12 cellular contexts compared by ENCODE assay signal in genomic region chr6:33709605-33710295, GRCh38. TPM values are rescaled to one million over a fixed set of nuclear protein-coding genes. Genes with fewer than 3 reads are reported as not detected.
A peak's percentile ranks its signal among the peaks of the same experiment; 100 is the strongest.
DNase-seq lines count a peak whose midpoint lies in the region; TF ChIP-seq lines count a peak whose summit lies in the region.
"Had no signal": no experiment of that assay in that cellular context is flagged by ENCODE, and none has a peak within 500 bp of the region (broad histone marks: within the 10 kb centered on the region; RNA-seq: fewer than 3 reads in every experiment).

No MANE protein-coding gene starts in this region.

- peak overlapping the region; percentile 94 for H3K4me2 ChIP-seq in BLaER1

- H3K27ac Mint-ChIP-seq in activated T-helper 2 cell treated with anti-CD3 and anti-CD28 coated beads, Interferon-gamma antibody, Interleukin-2, Interleukin-4, amounts not matched to agents 10 μg/mL and 5 μg/mL and 100 μg/mL, durations not matched to agents 14 hours and 24 hours and 36 hours = peak overlapping the region; percentile 2
- no peak overlapping the region for H3K27ac Mint-ChIP-seq in mesothelial cell of epicardium

- peaks cover 76% of the 10 kb centered on the region for H3K4me1 ChIP-seq in BLaER1

- intact Hi-C loops in activated T-helper 2 cell treated with anti-CD3 and anti-CD28 coated beads, Interferon-gamma antibody, Interleukin-2, Interleukin-4, amounts not matched to agents 10 μg/mL and 5 μg/mL and 100 μg/mL, durations not matched to agents 14 hours and 24 hours and 36 hours (cut with micrococcal nuclease) = loop anchor here (2.0 kb wide), 1 partner anchor 79 kb away; the partner anchor contains the start of gene LEMD2

- H3K9me3 ChIP-seq in BLaER1 = no peaks in the 10 kb centered on the region
- H3K9me3 ChIP-seq: upper lobe of left lung had no signal

- no peaks in the 10 kb centered on the region for H3K9me3 Mint-ChIP-seq in activated T-helper 2 cell treated with anti-CD3 and anti-CD28 coated beads, Interferon-gamma antibody, Interleukin-2, Interleukin-4, amounts not matched to agents 10 μg/mL and 5 μg/mL and 100 μg/mL, durations not matched to agents 14 hours and 24 hours and 36 hours
- H3K9me3 Mint-ChIP-seq in mesothelial cell of epicardium = no peaks in the 10 kb centered on the region

- in situ Hi-C loops in G401 (cut with HindIII; ENCODE audit: low sequenced_read_pairs) = no loop called here

- peaks cover 4% of the 10 kb centered on the region for H3K27me3 Mint-ChIP-seq in activated T-helper 2 cell treated with anti-CD3 and anti-CD28 coated beads, Interferon-gamma antibody, Interleukin-2, Interleukin-4, amounts not matched to agents 10 μg/mL and 5 μg/mL and 100 μg/mL, durations not matched to agents 14 hours and 24 hours and 36 hours (ENCODE audit: low read depth)
- no peaks in the 10 kb centered on the region for H3K27me3 Mint-ChIP-seq in mesothelial cell of epicardium (ENCODE audit: low read depth)

- peaks cover 23% of the 10 kb centered on the region for H3K27me3 ChIP-seq in BLaER1
- H3K27me3 ChIP-seq: upper lobe of left lung had no signal

- H3K27ac ChIP-seq in BLaER1 = no peak overlapping the region

- H3K36me3 Mint-ChIP-seq in activated T-helper 2 cell treated with anti-CD3 and anti-CD28 coated beads, Interferon-gamma antibody, Interleukin-2, Interleukin-4, amounts not matched to agents 10 μg/mL and 5 μg/mL and 100 μg/mL, durations not matched to agents 14 hours and 24 hours and 36 hours (ENCODE audit: low read depth) = peaks cover 47% of the 10 kb centered on the region
- peaks cover 4% of the 10 kb centered on the region for H3K36me3 Mint-ChIP-seq in mesothelial cell of epicardium

- H3K36me3 ChIP-seq in BLaER1 = peaks cover 18% of the 10 kb centered on the region

- peak; percentile 14 for DNase-seq in G401 (ENCODE audit: low spot score)
- DNase-seq in activated T-helper 2 cell treated with anti-CD3 and anti-CD28 coated beads, Interferon-gamma antibody, Interleukin-2, Interleukin-4, amounts not matched to agents 10 μg/mL and 5 μg/mL and 100 μg/mL, durations not matched to agents 14 hours and 24 hours and 36 hours (ENCODE audit: low spot score) = no peak
- no peak for DNase-seq in mesothelial cell of epicardium (ENCODE audit: low spot score in 2 of 2, unreplicated experiment in 2 of 2)
- no peak for DNase-seq in DMS114 treated with DMSO at 0.1 percent for 48 hours (lab: John Stamatoyannopoulos, UW; ENCODE audit: unreplicated experiment)
- no peak for DNase-seq in retina
- no peak for DNase-seq in NCI-H1092 (lab: John Stamatoyannopoulos, UW)
- no peak for DNase-seq in AG08396 (ENCODE audit: low spot score)
- DNase-seq: left colon, NCI-H748 treated with DMSO at 0.1 percent for 48 hours, upper lobe of left lung had no signal

- H3K4me3 ChIP-seq in BLaER1 = no peak overlapping the region

- peak overlapping the region; percentile 95 for H3K4me3 Mint-ChIP-seq in activated T-helper 2 cell treated with anti-CD3 and anti-CD28 coated beads, Interferon-gamma antibody, Interleukin-2, Interleukin-4, amounts not matched to agents 10 μg/mL and 5 μg/mL and 100 μg/mL, durations not matched to agents 14 hours and 24 hours and 36 hours (ENCODE audit: low read depth)
- peak overlapping the region; percentile 95 for H3K4me3 Mint-ChIP-seq in mesothelial cell of epicardium

- H3K9ac ChIP-seq in BLaER1 = no peak overlapping the region

- H4K20me1 ChIP-seq in BLaER1 = peaks cover 53% of the 10 kb centered on the region

- TF ChIP-seq CTCF in mesothelial cell of epicardium (IDR thresholded peaks at IDR 0.05; ENCODE audit: unreplicated experiment) = no peak

- H3K4me1 Mint-ChIP-seq in activated T-helper 2 cell treated with anti-CD3 and anti-CD28 coated beads, Interferon-gamma antibody, Interleukin-2, Interleukin-4, amounts not matched to agents 10 μg/mL and 5 μg/mL and 100 μg/mL, durations not matched to agents 14 hours and 24 hours and 36 hours (ENCODE audit: low read depth) = peaks cover 33% of the 10 kb centered on the region
- H3K4me1 Mint-ChIP-seq in mesothelial cell of epicardium = peaks cover 28% of the 10 kb centered on the region

RNA-seq across cellular contexts. Expression of gene UQCC2, which starts 1.8 kb away (rescaled TPM):
- total RNA-seq in G401 (2014; rRNA removed; shearing (Covaris generic)) = 24.9 and 51.4 TPM in 2 replicates
- total RNA-seq in activated T-helper 2 cell treated with anti-CD3 and anti-CD28 coated beads, Interferon-gamma antibody, Interleukin-2, Interleukin-4, amounts not matched to agents 10 μg/mL and 5 μg/mL and 100 μg/mL, durations not matched to agents 14 hours and 24 hours and 36 hours = 136 and 137 TPM in 2 replicates
- total RNA-seq in mesothelial cell of epicardium = 79.0 to 79.6 TPM (median 79.4 TPM) in 3 replicates

RNA-seq across cellular contexts. Expression of gene IP6K3, which starts 37.0 kb away (rescaled TPM):
- 42.6 and 51.1 TPM in 2 replicates for total RNA-seq in G401 (2014; rRNA removed; shearing (Covaris generic))
- not detected in 2 replicates for total RNA-seq in activated T-helper 2 cell treated with anti-CD3 and anti-CD28 coated beads, Interferon-gamma antibody, Interleukin-2, Interleukin-4, amounts not matched to agents 10 μg/mL and 5 μg/mL and 100 μg/mL, durations not matched to agents 14 hours and 24 hours and 36 hours
- total RNA-seq in mesothelial cell of epicardium = 0.11 to 0.16 TPM in 2 of 3 replicates, not detected in the other
- total RNA-seq: pulmonary artery endothelial cell had no signal

Comparison
In these comparisons a context has a peak if more than half of its experiments do, and no peak if none do; other contexts are left out.
1. RNA of gene IP6K3, which starts 37.0 kb away (total RNA-seq): 42.6 to 51.1 TPM in G401; 0.11 to 0.16 TPM in mesothelial cell of epicardium and not detected in activated T-helper 2 cell treated with anti-CD3 and anti-CD28 coated beads, Interferon-gamma antibody, Interleukin-2, Interleukin-4, amounts not matched to agents 10 μg/mL and 5 μg/mL and 100 μg/mL, durations not matched to agents 14 hours and 24 hours and 36 hours; every median in the first group is over 10 times any median in the second.